Comparison of ENCODE assay signal across 8 cellular contexts in the genomic region with DNA sequence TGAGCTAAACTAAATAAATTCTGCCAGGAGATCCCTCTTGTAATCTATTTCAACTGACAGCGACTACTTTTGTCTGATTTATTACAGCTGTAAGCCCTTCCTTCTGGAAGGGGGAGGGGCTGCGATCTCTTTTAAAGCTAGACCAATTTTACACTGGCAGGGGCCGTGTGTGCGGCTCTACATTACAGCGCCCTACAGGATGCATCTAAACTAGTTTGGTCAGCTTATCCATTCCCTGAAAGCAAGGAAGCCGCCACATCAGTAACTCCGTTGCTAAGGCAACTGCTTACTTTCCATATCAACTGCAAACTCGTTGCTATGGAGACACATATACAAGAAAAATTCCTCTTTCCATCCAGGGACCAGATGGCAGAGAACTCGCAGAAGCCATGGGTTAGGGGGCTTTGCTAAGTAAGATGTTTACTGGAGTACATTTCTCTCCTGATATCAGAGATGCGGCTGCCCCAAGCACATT. TPM values are rescaled to one million over a fixed set of nuclear protein-coding genes. Genes with fewer than 3 reads are reported as not detected.
DNase-seq lines count a peak whose midpoint lies in the region; ATAC-seq, FAIRE-seq and TF ChIP-seq lines count a peak whose summit lies in the region.

No MANE protein-coding gene starts in this region.

- no peaks in the 10 kb centered on the region for H3K9me3 ChIP-seq in H1 (ENCODE audit: insufficient read depth in 2 of 2, low read depth in 1 of 2, low read length in 1 of 2)

- H3K23me2 ChIP-seq in H1 (ENCODE audit: low read depth, low read length), result no peaks in the 10 kb centered on the region

- no peak overlapping the region for H3K23ac ChIP-seq in H1 (ENCODE audit: insufficient read length)

- peak overlapping the region in 1 of 4 experiments; percentile 23; a peak in 2 of 7 replicates for H3K9ac ChIP-seq in H1 (replicated peaks in 1 of 4; ENCODE audit: extremely low read depth in 1 of 4, low read depth in 3 of 4, low read length in 3 of 4)

- no peak overlapping the region for H3K4ac ChIP-seq in H1 (replicated peaks; ENCODE audit: insufficient read length, low read depth, low read length)

- H3K36me3 ChIP-seq in H1 (ENCODE audit: control insufficient read depth in 2 of 4, insufficient read depth in 4 of 4, low read length in 3 of 4), result peaks cover 0 to 3% (median under 1%) of the 10 kb centered on the region in 4 experiments; a peak in 3 of 8 replicates

- H2AK5ac ChIP-seq in H1 (ENCODE audit: low read depth, low read length), result no peak overlapping the region

- H3K4me3 Mint-ChIP-seq in nephron, result no peak overlapping the region
- no peak overlapping the region for H3K4me3 Mint-ChIP-seq in effector memory CD8-positive, alpha-beta T cell

- POLR2A ChIA-PET in H1 (lab: Charles Lee; ENCODE audit: partially characterized antibody), result interaction anchor here (1.2 to 1.7 kb wide), 4 partner anchors 9 to 208 kb away, joined by 5 to 6 read pairs (median 5); no protein-coding TSS in a partner anchor

- CTCF ChIA-PET in H1 (lab: Charles Lee; ENCODE audit: partially characterized antibody), result interaction anchor here (0.6 to 1.7 kb wide), 5 partner anchors 9 to 96 kb away, joined by 3 to 5 read pairs (median 3); no protein-coding TSS in a partner anchor

- peak overlapping the region in 2 of 3 experiments; percentile 69 to 72 for H3K27ac Mint-ChIP-seq in nephron
- no peak overlapping the region for H3K27ac Mint-ChIP-seq in effector memory CD8-positive, alpha-beta T cell

- TF ChIP-seq CTCF in H1 (IDR thresholded peaks at IDR 0.05; ENCODE audit: control extremely low read depth in 1 of 3, insufficient read depth in 1 of 3, low read depth in 1 of 3, low read length in 3 of 3) (no peak), nephron (IDR thresholded peaks at IDR 0.05; ENCODE audit: unreplicated experiment in 3 of 3) (no peak)

- no peak overlapping the region for H3K14ac ChIP-seq in H1 (ENCODE audit: insufficient read length)

- H3K4me3 ChIP-seq in H1 (ENCODE audit: extremely low read depth in 1 of 4, insufficient read depth in 2 of 4, low read depth in 3 of 4, low read length in 4 of 4), result no peak overlapping the region

- H3K27ac ChIP-seq in H1 (ENCODE audit: low read depth, low read length), result peak overlapping the region; percentile 39; the same call in 1 of the 2 replicates

- H4K8ac ChIP-seq in H1 (ENCODE audit: extremely low read depth, insufficient read depth, low read length), result no peak overlapping the region

- DNase-seq in DMS153 treated with DMSO at 0.1 percent for 48 hours (lab: John Stamatoyannopoulos, UW; ENCODE audit: unreplicated experiment) (peak; percentile 35), NCI-H226 (peak; percentile 27), H1 (ENCODE audit: low read depth in 1 of 2, low spot score in 2 of 2) (peak in 1 of 2 experiments; percentile 47)
- DNase-seq in activated CD4-positive, alpha-beta T cell treated with anti-CD3 and anti-CD28 coated beads, Interleukin-2, amount 50 U/mL, for 4 hours, result no peak
- no peak for DNase-seq in effector memory CD8-positive, alpha-beta T cell

- no peak overlapping the region for H2BK15ac ChIP-seq in H1 (ENCODE audit: low read length)

- H3K4me1 ChIP-seq in H1 (replicated peaks in 1 of 4; ENCODE audit: control insufficient read depth in 3 of 4, insufficient read depth in 4 of 4, low read length in 3 of 4), result peaks cover 12 to 24% (median 13%) of the 10 kb centered on the region in 4 experiments

- no peak overlapping the region for H3K18ac ChIP-seq in H1 (ENCODE audit: extremely low read depth, low read length)

- ATAC-seq in HG03135 (IDR thresholded peaks at IDR 0.05; ENCODE audit: unreplicated experiment) (no peak), GM18519 (IDR thresholded peaks at IDR 0.05; ENCODE audit: low FRiP score, unreplicated experiment) (no peak)
- ATAC-seq in effector memory CD8-positive, alpha-beta T cell (replicated peaks), result no peak

- H4K91ac ChIP-seq in H1 (replicated peaks; ENCODE audit: insufficient read length, low read length), result no peak overlapping the region

- H3K27me3 Mint-ChIP-seq in nephron (ENCODE audit: low read depth), result no peaks in the 10 kb centered on the region
- no peaks in the 10 kb centered on the region for H3K27me3 Mint-ChIP-seq in effector memory CD8-positive, alpha-beta T cell

- H2AFZ ChIP-seq in H1 (ENCODE audit: low read length), result no peak overlapping the region

- H2BK5ac ChIP-seq in H1 (ENCODE audit: low read depth, low read length), result no peak overlapping the region

- peaks cover 47 to 58% of the 10 kb centered on the region in 2 experiments for H4K20me1 ChIP-seq in H1 (replicated peaks in 1 of 2; ENCODE audit: control insufficient read depth in 1 of 2, insufficient read depth in 2 of 2, low read length in 2 of 2)

- peaks cover 32% of the 10 kb centered on the region for H3K79me1 ChIP-seq in H1 (ENCODE audit: low read depth, low read length)

- no peak for TF ChIP-seq POLR2A in H1 (IDR thresholded peaks at IDR 0.05; ENCODE audit: control extremely low read depth in 1 of 2, low read depth in 2 of 2, low read length in 2 of 2)

- H3K4me1 Mint-ChIP-seq in nephron, result peaks cover 47% of the 10 kb centered on the region
- peaks cover 58 to 78% of the 10 kb centered on the region in 2 donors for H3K4me1 Mint-ChIP-seq in effector memory CD8-positive, alpha-beta T cell (ENCODE audit: low read depth in 2 of 2)

- H3K9me3 Mint-ChIP-seq in nephron, result no peaks in the 10 kb centered on the region
- H3K9me3 Mint-ChIP-seq in effector memory CD8-positive, alpha-beta T cell, result no peaks in the 10 kb centered on the region

- peak; percentile 25 to 91; a peak in 2 of 3 replicates for TF ChIP-seq EP300 in H1 (IDR thresholded peaks at IDR 0.05; ENCODE audit: borderline replicate concordance in 1 of 2, low read depth in 2 of 2, low read length in 2 of 2)

- no peak overlapping the region for H4K5ac ChIP-seq in H1 (ENCODE audit: insufficient read length, low read depth, low read length)

- H3K36me3 Mint-ChIP-seq in nephron (ENCODE audit: low read depth), result peaks cover 12% of the 10 kb centered on the region
- peaks cover 8% of the 10 kb centered on the region for H3K36me3 Mint-ChIP-seq in effector memory CD8-positive, alpha-beta T cell (ENCODE audit: insufficient read depth)

- FAIRE-seq in H1 (lab: Jason Lieb, UNC), result peak; percentile 81

- no peak overlapping the region for H3K56ac ChIP-seq in H1 (replicated peaks; ENCODE audit: insufficient read length, low read depth, low read length)

- H2BK120ac ChIP-seq in H1 (replicated peaks; ENCODE audit: low read depth, low read length), result no peak overlapping the region

- 59% methylated on average over 10 of the region's 10 CpGs; no CpG with 5 or more reads in 1 of the 2 experiments for WGBS in H1 (ENCODE audit: extremely low coverage in 1 of 2, insufficient coverage in 1 of 2, insufficient read length in 1 of 2, insufficient replicate concordance in 2 of 2, low coverage in 1 of 2, low lambda C conversion rate in 2 of 2, missing lambda C conversion rate in 1 of 2), 2 experiments

- no peak overlapping the region for H2BK12ac ChIP-seq in H1 (ENCODE audit: low read depth, low read length)

- no peak overlapping the region for H2BK20ac ChIP-seq in H1 (ENCODE audit: low read length)

- H3K79me2 ChIP-seq in H1 (ENCODE audit: control insufficient read depth in 1 of 2, insufficient read depth in 2 of 2, low read length in 2 of 2), result peaks cover 80 to 100% of the 10 kb centered on the region in 2 experiments

- H3K27me3 ChIP-seq in H1 (replicated peaks in 1 of 4; ENCODE audit: control insufficient read depth in 3 of 4, extremely low read depth in 1 of 4, insufficient read depth in 3 of 4, low read length in 3 of 4), result no peaks in the 10 kb centered on the region

- no peak overlapping the region for H3K4me2 ChIP-seq in H1 (ENCODE audit: insufficient read depth in 1 of 2, low read depth in 2 of 2, low read length in 2 of 2)

- TF ChIP-seq RAD21 in H1 (IDR thresholded peaks at IDR 0.05 in 1 of 2, conservative IDR thresholded peaks at IDR 0.05 in 1 of 2; ENCODE audit: low read depth in 2 of 2, low read length in 2 of 2), result no peak; a peak in 1 of 4 replicates

TF ChIP-seq in H1, 55 proteins besides CTCF, POLR2A, EP300 and RAD21:
- TF ChIP-seq JUN (IDR thresholded peaks at IDR 0.05; ENCODE audit: low read depth, low read length), result no peak
- TF ChIP-seq TEAD4 (IDR thresholded peaks at IDR 0.05; ENCODE audit: low read depth, low read length), result peak; percentile 82
- peak; percentile 87; the same call in 1 of the 2 replicates for TF ChIP-seq TCF12 (IDR thresholded peaks at IDR 0.05; ENCODE audit: low read depth, low read length)
- TF ChIP-seq BRCA1 (IDR thresholded peaks at IDR 0.05; ENCODE audit: low read depth, low read length), result no peak
- TF ChIP-seq SIN3A (conservative IDR thresholded peaks at IDR 0.05 in 1 of 2, IDR thresholded peaks at IDR 0.05 in 1 of 2; ENCODE audit: low read depth in 1 of 2, low read length in 2 of 2), result peak; percentile 90 to 98; a peak in 3 of 4 replicates
- TF ChIP-seq, protein P1, sequence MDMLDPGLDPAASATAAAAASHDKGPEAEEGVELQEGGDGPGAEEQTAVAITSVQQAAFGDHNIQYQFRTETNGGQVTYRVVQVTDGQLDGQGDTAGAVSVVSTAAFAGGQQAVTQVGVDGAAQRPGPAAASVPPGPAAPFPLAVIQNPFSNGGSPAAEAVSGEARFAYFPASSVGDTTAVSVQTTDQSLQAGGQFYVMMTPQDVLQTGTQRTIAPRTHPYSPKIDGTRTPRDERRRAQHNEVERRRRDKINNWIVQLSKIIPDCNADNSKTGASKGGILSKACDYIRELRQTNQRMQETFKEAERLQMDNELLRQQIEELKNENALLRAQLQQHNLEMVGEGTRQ (IDR thresholded peaks at IDR 0.05; ENCODE audit: low read length), result no peak
- TF ChIP-seq SP4 (IDR thresholded peaks at IDR 0.05; ENCODE audit: low read length), result no peak
- no peak for TF ChIP-seq GTF2F1 (IDR thresholded peaks at IDR 0.05; ENCODE audit: borderline replicate concordance, low read depth, low read length)
- peak; percentile 73; the same call in 1 of the 2 replicates for TF ChIP-seq SP1 (IDR thresholded peaks at IDR 0.05; ENCODE audit: low read depth, low read length)

RNA-seq across cellular contexts. Expression of a gene that starts 17.4 kb away (rescaled TPM):
- 165 and 178 TPM in 2 replicates for total RNA-seq in H1 (2021; fragmentation: NEBNext Ultra II Directional; extraction: Animal tissue kit (Norgen Biotek cat#: 25700))
- 52.6 and 76.3 TPM in 2 replicates for polyA plus RNA-seq in H1 (2011; rRNA removed)
- polyA plus RNA-seq in H1 (2011; cell fraction: cytosol; rRNA removed), result 50.2 TPM
- polyA plus RNA-seq in H1 (2011; cell fraction: nucleus; rRNA removed), result 191 TPM
- 51.0 to 70.0 TPM (median 65.0 TPM) in 4 replicates for polyA plus RNA-seq in H1 (2012, experiment 1 of 2)
- 16.0 TPM for polyA plus RNA-seq in H1 (2012, experiment 2 of 2)
- 81.3 TPM for polyA plus RNA-seq in H1 (2013, experiment 1 of 2)
- polyA plus RNA-seq in H1 (2013, experiment 2 of 2), result 76.7 TPM
- 259 and 262 TPM in 2 replicates for polyA minus RNA-seq in H1 (2011; rRNA and poly(A)+ RNA removed)
- polyA minus RNA-seq in H1 (2011; cell fraction: cytosol; rRNA and poly(A)+ RNA removed), result 110 TPM
- 411 TPM for polyA minus RNA-seq in H1 (2011; cell fraction: nucleus; rRNA and poly(A)+ RNA removed)

Comparison
In these comparisons a context has a peak if more than half of its experiments do, and no peak if none do; other contexts are left out.
1. DNase-seq: peak in DMS153 treated with DMSO at 0.1 percent for 48 hours (single experiment) and NCI-H226 (single experiment); none in activated CD4-positive, alpha-beta T cell treated with anti-CD3 and anti-CD28 coated beads, Interleukin-2, amount 50 U/mL, for 4 hours (0 of 2) and effector memory CD8-positive, alpha-beta T cell (0 of 3).
2. H3K27ac Mint-ChIP-seq: peak in nephron (2 of 3); none in effector memory CD8-positive, alpha-beta T cell (0 of 2).